Comparison of ENCODE assay signal across 9 cellular contexts in genomic region chr4:87120411-87121162, GRCh38.
DNase-seq lines count a peak whose midpoint lies in the region; ATAC-seq and TF ChIP-seq lines count a peak whose summit lies in the region.
"Had no signal": no experiment of that assay in that cellular context is flagged by ENCODE, and none has a peak within 500 bp of the region (broad histone marks: within the 10 kb centered on the region; RNA-seq: fewer than 3 reads in every experiment).

No MANE protein-coding gene starts in this region.

- no peaks in the 10 kb centered on the region for H3K9me3 Mint-ChIP-seq in neural progenitor cell

- peak; percentile 67 for DNase-seq in AG04450 (ENCODE audit: low read depth, low spot score)
- DNase-seq in RWPE1 (ENCODE audit: low spot score) = peak; percentile 71
- DNase-seq in foreskin keratinocyte = peak; percentile 93 to 96
- DNase-seq in neural progenitor cell (ENCODE audit: low spot score) = no peak
- DNase-seq in epidermal melanocyte (ENCODE audit: insufficient read length, low spot score) = no peak
- no peak for DNase-seq in stimulated activated CD4-positive, alpha-beta T cell treated with anti-CD3 and anti-CD28 coated beads, Interleukin-12 subunit alpha, Interleukin-12 subunit beta, amount 100 ng/mL, for 4 hours
- DNase-seq in MM.1S = no peak

- H3F3A ChIP-seq in neural progenitor cell (ENCODE audit: low read depth) (no peaks in the 10 kb centered on the region), MM.1S (ENCODE audit: insufficient read depth, low read length) (no peaks in the 10 kb centered on the region)

- H4K20me1 ChIP-seq in neural progenitor cell (ENCODE audit: low read depth) (peaks cover 12% of the 10 kb centered on the region), MM.1S (ENCODE audit: insufficient read depth, low read length) (no peaks in the 10 kb centered on the region)

- no peaks in the 10 kb centered on the region; the same call in 1 of the 2 replicates for H3K9me3 ChIP-seq in AG04450 (ENCODE audit: control insufficient read depth, insufficient read depth, low read length)
- H3K9me3 ChIP-seq in neural progenitor cell (ENCODE audit: low read depth) = no peaks in the 10 kb centered on the region
- no peaks in the 10 kb centered on the region for H3K9me3 ChIP-seq in MM.1S (replicated peaks; ENCODE audit: insufficient read depth, low read length)

- ATAC-seq in foreskin keratinocyte = peak; percentile 63
- no peak for ATAC-seq in HG03378 (IDR thresholded peaks at IDR 0.05; ENCODE audit: unreplicated experiment)
- ATAC-seq: activated CD4-positive, CD25-positive, alpha-beta regulatory T cell treated with anti-CD3 and anti-CD28 coated beads, Interleukin-2, amount 50 U/mL, for 24 hours had no signal

- peaks cover 16% of the 10 kb centered on the region for H3K4me1 ChIP-seq in foreskin keratinocyte
- H3K4me1 ChIP-seq in neural progenitor cell = peaks cover 6% of the 10 kb centered on the region
- no peaks in the 10 kb centered on the region for H3K4me1 ChIP-seq in MM.1S (ENCODE audit: low read length)

- no peak overlapping the region for H3K9ac ChIP-seq in neural progenitor cell
- no peak overlapping the region for H3K9ac ChIP-seq in MM.1S (ENCODE audit: low read length)

- H3K36me3 ChIP-seq in neural progenitor cell = no peaks in the 10 kb centered on the region
- H3K36me3 ChIP-seq in MM.1S (replicated peaks; ENCODE audit: insufficient read depth, low read length) = peaks cover 19% of the 10 kb centered on the region

- no peak overlapping the region for H3K4me3 Mint-ChIP-seq in neural progenitor cell

- no peak for TF ChIP-seq CTCF in AG04450 (IDR thresholded peaks at IDR 0.05; ENCODE audit: low read depth, low read length)
- 0 out of 2 replicates have a peak, but pooled peaks have one; percentile 16 for TF ChIP-seq CTCF in RWPE1 (conservative IDR thresholded peaks at IDR 0.05; ENCODE audit: low read depth)
- peak; percentile 56 for TF ChIP-seq CTCF in foreskin keratinocyte (conservative IDR thresholded peaks at IDR 0.05)
- no peak for TF ChIP-seq CTCF in neural progenitor cell (IDR thresholded peaks at IDR 0.05)
- no peak for TF ChIP-seq CTCF in MM.1S (IDR thresholded peaks at IDR 0.05; ENCODE audit: low read length)

- no peak overlapping the region for H3K4me3 ChIP-seq in AG04450 (ENCODE audit: low read depth, low read length)
- no peak overlapping the region for H3K4me3 ChIP-seq in neural progenitor cell
- no peak overlapping the region for H3K4me3 ChIP-seq in MM.1S (ENCODE audit: low read length)

- H3K27me3 ChIP-seq in AG04450 (ENCODE audit: control insufficient read depth, insufficient read depth, low read length) = no peaks in the 10 kb centered on the region
- H3K27me3 ChIP-seq in foreskin keratinocyte = no peaks in the 10 kb centered on the region
- H3K27me3 ChIP-seq in neural progenitor cell = no peaks in the 10 kb centered on the region
- H3K27me3 ChIP-seq in MM.1S (replicated peaks; ENCODE audit: insufficient read depth, low read length) = no peaks in the 10 kb centered on the region

- no peak overlapping the region for H2AFZ ChIP-seq in neural progenitor cell (replicated peaks)
- no peak overlapping the region for H2AFZ ChIP-seq in MM.1S (ENCODE audit: low read length)

- peaks cover 22% of the 10 kb centered on the region for H3K4me1 Mint-ChIP-seq in neural progenitor cell

- peaks cover 36% of the 10 kb centered on the region for H3K79me2 ChIP-seq in neural progenitor cell (ENCODE audit: low read depth)
- H3K79me2 ChIP-seq in MM.1S (ENCODE audit: low read length) = peaks cover 70% of the 10 kb centered on the region

- H3K36me3 Mint-ChIP-seq in neural progenitor cell = peaks cover 41% of the 10 kb centered on the region

- H3K27ac Mint-ChIP-seq in neural progenitor cell = peak overlapping the region; percentile 90

- no peaks in the 10 kb centered on the region for H3K9me2 ChIP-seq in MM.1S (replicated peaks; ENCODE audit: insufficient read depth, low read length)

- CTCF ChIA-PET in AG04450 (lab: Charles Lee) (interaction anchor here (1.7 to 2.1 kb wide), 2 partner anchors 30 to 198 kb away, joined by 6 to 12 read pairs; no protein-coding TSS in a partner anchor), RWPE1 (lab: Yijun Ruan, JAX) (interaction anchor here (0.6 to 1.5 kb wide), 5 partner anchors 17 to 202 kb away, joined by 3 to 7 read pairs (median 4); no protein-coding TSS in a partner anchor)

- no peak overlapping the region for H3K4me2 ChIP-seq in neural progenitor cell
- H3K4me2 ChIP-seq in MM.1S (ENCODE audit: low read depth, low read length) = no peak overlapping the region

- no peaks in the 10 kb centered on the region for H3K27me3 Mint-ChIP-seq in neural progenitor cell (ENCODE audit: insufficient read depth, low read depth)

- H3K27ac ChIP-seq in AG04450 (ENCODE audit: low read depth, low read length) (peak overlapping the region; percentile 85), RWPE1 (peak overlapping the region; percentile 93), foreskin keratinocyte (no peak overlapping the region), neural progenitor cell (no peak overlapping the region), MM.1S (ENCODE audit: low read length) (no peak overlapping the region)

- POLR2A ChIA-PET in AG04450 (lab: Yijun Ruan, JAX) (interaction anchor here (1.0 to 1.7 kb wide), 2 partner anchors 185 to 193 kb away, joined by 3 to 6 read pairs; partner anchors contain the start of gene AFF1), RWPE1 (lab: Yijun Ruan, JAX; ENCODE audit: low non-redundant PET) (no interaction called here)

Comparison
In these comparisons a context has a peak if more than half of its experiments do, and no peak if none do; other contexts are left out.
1. DNase-seq: peak in AG04450 (single experiment), RWPE1 (single experiment) and foreskin keratinocyte (2 of 2); none in neural progenitor cell (single experiment), epidermal melanocyte (single experiment), stimulated activated CD4-positive, alpha-beta T cell treated with anti-CD3 and anti-CD28 coated beads, Interleukin-12 subunit alpha, Interleukin-12 subunit beta, amount 100 ng/mL, for 4 hours (single experiment) and MM.1S (single experiment).
2. H3K27ac ChIP-seq: peak in AG04450 (single experiment) and RWPE1 (single experiment); none in foreskin keratinocyte (single experiment), neural progenitor cell (single experiment) and MM.1S (single experiment).
3. CTCF ChIP-seq: peak in RWPE1 (single experiment) and foreskin keratinocyte (single experiment); none in AG04450 (single experiment), neural progenitor cell (single experiment) and MM.1S (single experiment).